1 cellular context compared by ENCODE assay signal in the genomic region with DNA sequence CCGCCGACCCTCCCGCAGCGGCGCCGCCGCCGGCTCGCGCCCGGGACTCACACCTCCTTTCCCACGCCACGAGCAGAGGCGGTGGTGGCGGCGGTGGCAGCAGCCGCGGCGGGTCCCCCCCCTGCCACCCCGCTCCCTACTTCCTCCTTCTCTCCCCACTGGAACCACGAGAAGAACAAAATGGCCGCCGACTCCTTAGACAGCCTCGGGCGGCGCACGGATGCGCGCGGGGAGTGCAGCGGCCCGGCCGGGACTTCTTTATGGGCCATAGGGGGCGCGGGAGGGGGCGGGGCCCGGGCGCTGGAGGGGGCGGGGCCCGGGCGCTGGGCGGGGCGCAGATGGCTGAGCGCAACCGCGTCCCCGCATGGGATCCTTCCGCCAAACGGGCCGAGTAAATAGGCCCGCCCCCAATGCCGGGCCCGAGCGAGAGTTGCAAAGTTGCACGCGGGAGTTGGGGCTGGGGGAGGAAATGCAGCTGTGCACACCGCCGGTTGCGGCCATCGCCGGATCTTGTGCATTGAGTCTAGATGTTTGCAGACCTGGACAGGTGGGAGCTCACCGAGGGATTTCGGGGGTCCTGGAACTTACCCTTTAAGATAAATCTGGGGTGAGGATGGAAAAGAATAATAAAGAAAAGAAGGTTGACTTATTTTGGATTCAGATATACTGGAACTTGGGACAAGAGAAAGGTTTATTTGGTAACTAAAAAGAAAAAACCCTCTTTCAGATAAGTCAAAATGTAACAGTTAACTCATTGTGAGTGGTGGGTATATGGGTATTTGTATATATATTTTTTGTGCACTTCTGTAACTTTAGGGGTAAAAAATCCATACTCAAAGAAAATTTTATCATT.
TF ChIP-seq lines count a peak whose summit lies in the region.

A gene (minus strand): TSS at position 174 of the 853 bp plus-strand sequence. CDS start 184 bp downstream, outside the sequence.

TF ChIP-seq in HEK293, 187 proteins besides CTCF, POLR2A, EP300 and RAD21 (continued from another document and continues in another):
- TF ChIP-seq, protein P1, sequence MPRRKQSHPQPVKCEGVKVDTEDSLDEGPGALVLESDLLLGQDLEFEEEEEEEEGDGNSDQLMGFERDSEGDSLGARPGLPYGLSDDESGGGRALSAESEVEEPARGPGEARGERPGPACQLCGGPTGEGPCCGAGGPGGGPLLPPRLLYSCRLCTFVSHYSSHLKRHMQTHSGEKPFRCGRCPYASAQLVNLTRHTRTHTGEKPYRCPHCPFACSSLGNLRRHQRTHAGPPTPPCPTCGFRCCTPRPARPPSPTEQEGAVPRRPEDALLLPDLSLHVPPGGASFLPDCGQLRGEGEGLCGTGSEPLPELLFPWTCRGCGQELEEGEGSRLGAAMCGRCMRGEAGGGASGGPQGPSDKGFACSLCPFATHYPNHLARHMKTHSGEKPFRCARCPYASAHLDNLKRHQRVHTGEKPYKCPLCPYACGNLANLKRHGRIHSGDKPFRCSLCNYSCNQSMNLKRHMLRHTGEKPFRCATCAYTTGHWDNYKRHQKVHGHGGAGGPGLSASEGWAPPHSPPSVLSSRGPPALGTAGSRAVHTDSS (tag by site-specific recombination; IDR thresholded peaks at IDR 0.05), result peak; percentile 30; the same call in 1 of the 2 replicates
- TF ChIP-seq ZNF132 (tag by site-specific recombination; IDR thresholded peaks at IDR 0.05; ENCODE audit: borderline replicate concordance) (no peak), ZSCAN30 (tag by site-specific recombination; IDR thresholded peaks at IDR 0.05) (peak; percentile 44; the same call in 1 of the 2 replicates), ZNF626 (tag by site-specific recombination; IDR thresholded peaks at IDR 0.05) (no peak), ZNF138 (tag by site-specific recombination; IDR thresholded peaks at IDR 0.05; ENCODE audit: borderline replicate concordance) (no peak), ZNF548 (tag by site-specific recombination; IDR thresholded peaks at IDR 0.05) (no peak), ZNF768 (tag by site-specific recombination; IDR thresholded peaks at IDR 0.05) (no peak), ZNF37A (tag by site-specific recombination; IDR thresholded peaks at IDR 0.05) (no peak), FEZF1 (tag by site-specific recombination; IDR thresholded peaks at IDR 0.05) (no peak), SETDB1 (IDR thresholded peaks at IDR 0.05; ENCODE audit: insufficient read length, low read length) (no peak), ZNF157 (tag by site-specific recombination; IDR thresholded peaks at IDR 0.05) (no peak), ZNF701 (tag by site-specific recombination; IDR thresholded peaks at IDR 0.05) (no peak), ZNF114 (tag by site-specific recombination; IDR thresholded peaks at IDR 0.05) (no peak), ZNF76 (tag by site-specific recombination; IDR thresholded peaks at IDR 0.05; ENCODE audit: borderline replicate concordance, low read depth) (peak; percentile 55; the same call in 1 of the 2 replicates), ZNF530 (tag by site-specific recombination; IDR thresholded peaks at IDR 0.05; ENCODE audit: low read depth) (no peak), ZBTB1 (tag by site-specific recombination; IDR thresholded peaks at IDR 0.05) (no peak), KLF8 (tag by site-specific recombination; IDR thresholded peaks at IDR 0.05) (peak; percentile 84), ZFHX2 (tag by site-specific recombination; conservative IDR thresholded peaks at IDR 0.05) (peak; percentile 70), ZBTB7A (tag by site-specific recombination; IDR thresholded peaks at IDR 0.05; ENCODE audit: low read depth) (peak; percentile 96), ZNF629 (tag by site-specific recombination; IDR thresholded peaks at IDR 0.05) (0 out of 2 replicates have a peak, but pooled peaks have one; percentile 41), ZNF610 (tag by site-specific recombination; IDR thresholded peaks at IDR 0.05; ENCODE audit: borderline replicate concordance) (no peak), ZNF623 (tag by site-specific recombination; IDR thresholded peaks at IDR 0.05) (no peak), ZFP41 (tag by site-specific recombination; IDR thresholded peaks at IDR 0.05; ENCODE audit: borderline replicate concordance) (no peak), ZNF350 (tag by site-specific recombination; IDR thresholded peaks at IDR 0.05) (no peak), ZSCAN16 (tag by site-specific recombination; IDR thresholded peaks at IDR 0.05) (peak; percentile 40; the same call in 1 of the 2 replicates), ZNF658 (tag by site-specific recombination; IDR thresholded peaks at IDR 0.05) (no peak), GLI2 (tag by site-specific recombination; IDR thresholded peaks at IDR 0.05; ENCODE audit: borderline replicate concordance, low read depth) (no peak)
- TF ChIP-seq, protein P2, sequence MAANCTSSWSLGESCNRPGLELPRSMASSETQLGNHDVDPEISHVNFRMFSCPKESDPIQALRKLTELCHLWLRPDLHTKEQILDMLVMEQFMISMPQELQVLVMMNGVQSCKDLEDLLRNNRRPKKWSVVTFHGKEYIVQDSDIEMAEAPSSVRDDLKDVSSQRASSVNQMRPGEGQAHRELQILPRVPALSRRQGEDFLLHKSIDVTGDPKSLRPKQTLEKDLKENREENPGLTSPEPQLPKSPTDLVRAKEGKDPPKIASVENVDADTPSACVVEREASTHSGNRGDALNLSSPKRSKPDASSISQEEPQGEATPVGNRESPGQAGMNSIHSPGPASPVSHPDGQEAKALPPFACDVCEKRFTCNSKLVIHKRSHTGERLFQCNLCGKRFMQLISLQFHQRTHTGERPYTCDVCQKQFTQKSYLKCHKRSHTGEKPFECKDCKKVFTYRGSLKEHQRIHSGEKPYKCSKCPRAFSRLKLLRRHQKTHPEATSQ (tag by site-specific recombination; IDR thresholded peaks at IDR 0.05), result 0 out of 2 replicates have a peak, but pooled peaks have one; percentile 18
- TF ChIP-seq, protein P3, sequence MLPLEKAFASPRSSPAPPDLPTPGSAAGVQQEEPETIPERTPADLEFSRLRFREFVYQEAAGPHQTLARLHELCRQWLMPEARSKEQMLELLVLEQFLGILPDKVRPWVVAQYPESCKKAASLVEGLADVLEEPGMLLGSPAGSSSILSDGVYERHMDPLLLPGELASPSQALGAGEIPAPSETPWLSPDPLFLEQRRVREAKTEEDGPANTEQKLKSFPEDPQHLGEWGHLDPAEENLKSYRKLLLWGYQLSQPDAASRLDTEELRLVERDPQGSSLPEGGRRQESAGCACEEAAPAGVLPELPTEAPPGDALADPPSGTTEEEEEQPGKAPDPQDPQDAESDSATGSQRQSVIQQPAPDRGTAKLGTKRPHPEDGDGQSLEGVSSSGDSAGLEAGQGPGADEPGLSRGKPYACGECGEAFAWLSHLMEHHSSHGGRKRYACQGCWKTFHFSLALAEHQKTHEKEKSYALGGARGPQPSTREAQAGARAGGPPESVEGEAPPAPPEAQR (tag by site-specific recombination; IDR thresholded peaks at IDR 0.05), result 0 out of 2 replicates have a peak, but pooled peaks have one; percentile 40
- TF ChIP-seq, protein P4, sequence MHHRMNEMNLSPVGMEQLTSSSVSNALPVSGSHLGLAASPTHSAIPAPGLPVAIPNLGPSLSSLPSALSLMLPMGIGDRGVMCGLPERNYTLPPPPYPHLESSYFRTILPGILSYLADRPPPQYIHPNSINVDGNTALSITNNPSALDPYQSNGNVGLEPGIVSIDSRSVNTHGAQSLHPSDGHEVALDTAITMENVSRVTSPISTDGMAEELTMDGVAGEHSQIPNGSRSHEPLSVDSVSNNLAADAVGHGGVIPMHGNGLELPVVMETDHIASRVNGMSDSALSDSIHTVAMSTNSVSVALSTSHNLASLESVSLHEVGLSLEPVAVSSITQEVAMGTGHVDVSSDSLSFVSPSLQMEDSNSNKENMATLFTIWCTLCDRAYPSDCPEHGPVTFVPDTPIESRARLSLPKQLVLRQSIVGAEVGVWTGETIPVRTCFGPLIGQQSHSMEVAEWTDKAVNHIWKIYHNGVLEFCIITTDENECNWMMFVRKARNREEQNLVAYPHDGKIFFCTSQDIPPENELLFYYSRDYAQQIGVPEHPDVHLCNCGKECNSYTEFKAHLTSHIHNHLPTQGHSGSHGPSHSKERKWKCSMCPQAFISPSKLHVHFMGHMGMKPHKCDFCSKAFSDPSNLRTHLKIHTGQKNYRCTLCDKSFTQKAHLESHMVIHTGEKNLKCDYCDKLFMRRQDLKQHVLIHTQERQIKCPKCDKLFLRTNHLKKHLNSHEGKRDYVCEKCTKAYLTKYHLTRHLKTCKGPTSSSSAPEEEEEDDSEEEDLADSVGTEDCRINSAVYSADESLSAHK (tag by site-specific recombination; IDR thresholded peaks at IDR 0.05), result no peak
- TF ChIP-seq, protein P5, sequence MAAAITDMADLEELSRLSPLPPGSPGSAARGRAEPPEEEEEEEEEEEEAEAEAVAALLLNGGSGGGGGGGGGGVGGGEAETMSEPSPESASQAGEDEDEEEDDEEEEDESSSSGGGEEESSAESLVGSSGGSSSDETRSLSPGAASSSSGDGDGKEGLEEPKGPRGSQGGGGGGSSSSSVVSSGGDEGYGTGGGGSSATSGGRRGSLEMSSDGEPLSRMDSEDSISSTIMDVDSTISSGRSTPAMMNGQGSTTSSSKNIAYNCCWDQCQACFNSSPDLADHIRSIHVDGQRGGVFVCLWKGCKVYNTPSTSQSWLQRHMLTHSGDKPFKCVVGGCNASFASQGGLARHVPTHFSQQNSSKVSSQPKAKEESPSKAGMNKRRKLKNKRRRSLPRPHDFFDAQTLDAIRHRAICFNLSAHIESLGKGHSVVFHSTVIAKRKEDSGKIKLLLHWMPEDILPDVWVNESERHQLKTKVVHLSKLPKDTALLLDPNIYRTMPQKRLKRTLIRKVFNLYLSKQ (tag by site-specific recombination; IDR thresholded peaks at IDR 0.05; ENCODE audit: borderline replicate concordance), result no peak
- TF ChIP-seq, protein P6, sequence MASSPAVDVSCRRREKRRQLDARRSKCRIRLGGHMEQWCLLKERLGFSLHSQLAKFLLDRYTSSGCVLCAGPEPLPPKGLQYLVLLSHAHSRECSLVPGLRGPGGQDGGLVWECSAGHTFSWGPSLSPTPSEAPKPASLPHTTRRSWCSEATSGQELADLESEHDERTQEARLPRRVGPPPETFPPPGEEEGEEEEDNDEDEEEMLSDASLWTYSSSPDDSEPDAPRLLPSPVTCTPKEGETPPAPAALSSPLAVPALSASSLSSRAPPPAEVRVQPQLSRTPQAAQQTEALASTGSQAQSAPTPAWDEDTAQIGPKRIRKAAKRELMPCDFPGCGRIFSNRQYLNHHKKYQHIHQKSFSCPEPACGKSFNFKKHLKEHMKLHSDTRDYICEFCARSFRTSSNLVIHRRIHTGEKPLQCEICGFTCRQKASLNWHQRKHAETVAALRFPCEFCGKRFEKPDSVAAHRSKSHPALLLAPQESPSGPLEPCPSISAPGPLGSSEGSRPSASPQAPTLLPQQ (tag by site-specific recombination; IDR thresholded peaks at IDR 0.05), result peak; percentile 23; the same call in 1 of the 2 replicates
- TF ChIP-seq, protein P7, sequence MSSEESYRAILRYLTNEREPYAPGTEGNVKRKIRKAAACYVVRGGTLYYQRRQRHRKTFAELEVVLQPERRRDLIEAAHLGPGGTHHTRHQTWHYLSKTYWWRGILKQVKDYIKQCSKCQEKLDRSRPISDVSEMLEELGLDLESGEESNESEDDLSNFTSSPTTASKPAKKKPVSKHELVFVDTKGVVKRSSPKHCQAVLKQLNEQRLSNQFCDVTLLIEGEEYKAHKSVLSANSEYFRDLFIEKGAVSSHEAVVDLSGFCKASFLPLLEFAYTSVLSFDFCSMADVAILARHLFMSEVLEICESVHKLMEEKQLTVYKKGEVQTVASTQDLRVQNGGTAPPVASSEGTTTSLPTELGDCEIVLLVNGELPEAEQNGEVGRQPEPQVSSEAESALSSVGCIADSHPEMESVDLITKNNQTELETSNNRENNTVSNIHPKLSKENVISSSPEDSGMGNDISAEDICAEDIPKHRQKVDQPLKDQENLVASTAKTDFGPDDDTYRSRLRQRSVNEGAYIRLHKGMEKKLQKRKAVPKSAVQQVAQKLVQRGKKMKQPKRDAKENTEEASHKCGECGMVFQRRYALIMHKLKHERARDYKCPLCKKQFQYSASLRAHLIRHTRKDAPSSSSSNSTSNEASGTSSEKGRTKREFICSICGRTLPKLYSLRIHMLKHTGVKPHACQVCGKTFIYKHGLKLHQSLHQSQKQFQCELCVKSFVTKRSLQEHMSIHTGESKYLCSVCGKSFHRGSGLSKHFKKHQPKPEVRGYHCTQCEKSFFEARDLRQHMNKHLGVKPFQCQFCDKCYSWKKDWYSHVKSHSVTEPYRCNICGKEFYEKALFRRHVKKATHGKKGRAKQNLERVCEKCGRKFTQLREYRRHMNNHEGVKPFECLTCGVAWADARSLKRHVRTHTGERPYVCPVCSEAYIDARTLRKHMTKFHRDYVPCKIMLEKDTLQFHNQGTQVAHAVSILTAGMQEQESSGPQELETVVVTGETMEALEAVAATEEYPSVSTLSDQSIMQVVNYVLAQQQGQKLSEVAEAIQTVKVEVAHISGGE (tag by site-specific recombination; conservative IDR thresholded peaks at IDR 0.05; ENCODE audit: low read depth), result peak; percentile 92
- TF ChIP-seq, protein P8, sequence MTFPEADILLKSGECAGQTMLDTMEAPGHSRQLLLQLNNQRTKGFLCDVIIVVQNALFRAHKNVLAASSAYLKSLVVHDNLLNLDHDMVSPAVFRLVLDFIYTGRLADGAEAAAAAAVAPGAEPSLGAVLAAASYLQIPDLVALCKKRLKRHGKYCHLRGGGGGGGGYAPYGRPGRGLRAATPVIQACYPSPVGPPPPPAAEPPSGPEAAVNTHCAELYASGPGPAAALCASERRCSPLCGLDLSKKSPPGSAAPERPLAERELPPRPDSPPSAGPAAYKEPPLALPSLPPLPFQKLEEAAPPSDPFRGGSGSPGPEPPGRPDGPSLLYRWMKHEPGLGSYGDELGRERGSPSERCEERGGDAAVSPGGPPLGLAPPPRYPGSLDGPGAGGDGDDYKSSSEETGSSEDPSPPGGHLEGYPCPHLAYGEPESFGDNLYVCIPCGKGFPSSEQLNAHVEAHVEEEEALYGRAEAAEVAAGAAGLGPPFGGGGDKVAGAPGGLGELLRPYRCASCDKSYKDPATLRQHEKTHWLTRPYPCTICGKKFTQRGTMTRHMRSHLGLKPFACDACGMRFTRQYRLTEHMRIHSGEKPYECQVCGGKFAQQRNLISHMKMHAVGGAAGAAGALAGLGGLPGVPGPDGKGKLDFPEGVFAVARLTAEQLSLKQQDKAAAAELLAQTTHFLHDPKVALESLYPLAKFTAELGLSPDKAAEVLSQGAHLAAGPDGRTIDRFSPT (tag by site-specific recombination; IDR thresholded peaks at IDR 0.05), result 0 out of 2 replicates have a peak, but pooled peaks have one; percentile 24
- TF ChIP-seq, protein P9, sequence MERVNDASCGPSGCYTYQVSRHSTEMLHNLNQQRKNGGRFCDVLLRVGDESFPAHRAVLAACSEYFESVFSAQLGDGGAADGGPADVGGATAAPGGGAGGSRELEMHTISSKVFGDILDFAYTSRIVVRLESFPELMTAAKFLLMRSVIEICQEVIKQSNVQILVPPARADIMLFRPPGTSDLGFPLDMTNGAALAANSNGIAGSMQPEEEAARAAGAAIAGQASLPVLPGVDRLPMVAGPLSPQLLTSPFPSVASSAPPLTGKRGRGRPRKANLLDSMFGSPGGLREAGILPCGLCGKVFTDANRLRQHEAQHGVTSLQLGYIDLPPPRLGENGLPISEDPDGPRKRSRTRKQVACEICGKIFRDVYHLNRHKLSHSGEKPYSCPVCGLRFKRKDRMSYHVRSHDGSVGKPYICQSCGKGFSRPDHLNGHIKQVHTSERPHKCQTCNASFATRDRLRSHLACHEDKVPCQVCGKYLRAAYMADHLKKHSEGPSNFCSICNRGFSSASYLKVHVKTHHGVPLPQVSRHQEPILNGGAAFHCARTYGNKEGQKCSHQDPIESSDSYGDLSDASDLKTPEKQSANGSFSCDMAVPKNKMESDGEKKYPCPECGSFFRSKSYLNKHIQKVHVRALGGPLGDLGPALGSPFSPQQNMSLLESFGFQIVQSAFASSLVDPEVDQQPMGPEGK (tag by site-specific recombination; IDR thresholded peaks at IDR 0.05), result peak; percentile 87
- TF ChIP-seq, protein P10, sequence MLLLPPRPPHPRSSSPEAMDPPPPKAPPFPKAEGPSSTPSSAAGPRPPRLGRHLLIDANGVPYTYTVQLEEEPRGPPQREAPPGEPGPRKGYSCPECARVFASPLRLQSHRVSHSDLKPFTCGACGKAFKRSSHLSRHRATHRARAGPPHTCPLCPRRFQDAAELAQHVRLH (tag by site-specific recombination; IDR thresholded peaks at IDR 0.05), result 0 out of 2 replicates have a peak, but pooled peaks have one; percentile 21
